9 cellular contexts compared by ENCODE assay signal in the genomic region with DNA sequence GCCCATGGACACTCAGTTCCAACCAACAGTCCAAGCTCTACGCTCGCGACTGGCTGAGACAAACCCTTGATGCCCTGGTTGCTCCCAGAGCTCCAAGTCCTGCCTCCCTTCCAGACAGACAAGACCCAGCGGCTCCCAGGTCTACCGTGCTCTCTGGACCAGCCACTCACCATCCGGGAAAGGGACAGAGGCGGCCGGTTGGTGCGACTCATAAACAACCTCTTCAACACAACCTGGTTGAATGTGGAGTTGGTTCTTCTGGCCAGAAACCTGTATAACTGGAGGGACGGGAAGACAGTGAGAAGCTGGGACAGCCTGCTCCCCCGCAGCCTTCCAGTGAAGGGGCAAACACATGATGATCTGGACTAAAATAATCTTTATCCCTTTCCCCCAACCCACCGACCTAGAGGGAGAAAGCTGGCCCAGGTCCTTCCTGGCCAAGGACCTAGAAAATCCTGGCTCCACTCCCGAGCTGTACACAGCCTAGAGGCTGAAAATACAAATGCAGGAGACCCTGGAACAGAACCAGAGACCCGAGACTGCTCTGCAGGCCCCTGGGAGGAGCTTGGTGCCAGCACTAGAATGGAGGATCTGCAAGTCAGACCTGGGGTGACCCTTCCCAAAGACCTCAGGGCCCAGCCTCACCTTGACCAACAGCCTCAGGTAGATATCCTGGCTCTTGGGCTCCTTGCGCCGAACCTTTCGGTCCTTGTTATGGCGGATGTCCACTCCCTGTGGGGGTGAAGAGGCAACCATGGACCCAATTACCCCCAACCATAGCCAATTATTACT. TPM values are rescaled to one million over a fixed set of nuclear protein-coding genes. Genes with fewer than 3 reads are reported as not detected.
DNase-seq lines count a peak whose midpoint lies in the region; ATAC-seq and TF ChIP-seq lines count a peak whose summit lies in the region.
"Had no signal": no experiment of that assay in that cellular context is flagged by ENCODE, and none has a peak within 500 bp of the region (broad histone marks: within the 10 kb centered on the region; RNA-seq: fewer than 3 reads in every experiment).

No MANE protein-coding gene starts in this region.

- TF ChIP-seq CTCF in GM12875 (IDR thresholded peaks at IDR 0.05; ENCODE audit: borderline replicate concordance, insufficient read depth, low read depth, low read length) (no peak), SU-DHL-6 (IDR thresholded peaks at IDR 0.05; ENCODE audit: insufficient read depth, low read length, poor library complexity, severe bottlenecking) (no peak), fibroblast of the aortic adventitia (IDR thresholded peaks at IDR 0.05; ENCODE audit: insufficient read depth, low read length) (peak; percentile 37), gastrocnemius medialis (IDR thresholded peaks at IDR 0.05 in 4 of 5, conservative IDR thresholded peaks at IDR 0.05 in 1 of 5) (no peak)

- peaks cover 16% of the 10 kb centered on the region for H3K36me3 ChIP-seq in SU-DHL-6 (ENCODE audit: low read length)
- H3K36me3 ChIP-seq in gastrocnemius medialis, result peaks cover 3 to 29% of the 10 kb centered on the region in 2 donors

- peak overlapping the region; percentile 92 for H3K9ac ChIP-seq in SU-DHL-6 (ENCODE audit: low read length)

- no peak for TF ChIP-seq POLR2A in gastrocnemius medialis (IDR thresholded peaks at IDR 0.05)

- H4K20me1 ChIP-seq in SU-DHL-6 (ENCODE audit: low read depth, low read length), result peaks cover 14% of the 10 kb centered on the region

- peak overlapping the region; percentile 87 for H3K4me2 ChIP-seq in SU-DHL-6 (ENCODE audit: low read depth, low read length, poor library complexity, severe bottlenecking)

- peaks cover 39% of the 10 kb centered on the region for H3K79me2 ChIP-seq in SU-DHL-6 (ENCODE audit: insufficient read depth, low read length)

- H3K27ac ChIP-seq in SU-DHL-6 (ENCODE audit: low read depth, low read length) (peak overlapping the region; percentile 69; the same call in 1 of the 2 replicates), gastrocnemius medialis (peak overlapping the region; percentile 92 to 99 (median 96))

- peaks cover 34 to 55% of the 10 kb centered on the region in 2 donors for H3K4me1 ChIP-seq in gastrocnemius medialis

- intact Hi-C loops in gastrocnemius medialis (cut with DNase I; ENCODE audit: low total_unique reads) (no loop called here), posterior cingulate gyrus (cut with DNase I) (no loop called here)

- in situ Hi-C loops in gastrocnemius medialis (cut with MboI; ENCODE audit: low sequenced_read_pairs in 4 of 4), result no loop called here

- H3K27me3 ChIP-seq in SU-DHL-6 (ENCODE audit: low read length) (no peaks in the 10 kb centered on the region), gastrocnemius medialis (no peaks in the 10 kb centered on the region)
- H3K27me3 ChIP-seq: body of pancreas had no signal

- H3K9me3 ChIP-seq in SU-DHL-6 (ENCODE audit: insufficient read depth, low read length) (no peaks in the 10 kb centered on the region), gastrocnemius medialis (no peaks in the 10 kb centered on the region)
- H3K9me3 ChIP-seq: body of pancreas had no signal

- no peak overlapping the region for H2AFZ ChIP-seq in SU-DHL-6 (ENCODE audit: low read depth, low read length, severe bottlenecking)

- peaks cover 20% of the 10 kb centered on the region for H3F3A ChIP-seq in SU-DHL-6 (ENCODE audit: insufficient read depth)

- peak; percentile 60 for DNase-seq in fibroblast of the aortic adventitia (ENCODE audit: low read depth)
- no peak for DNase-seq in gastrocnemius medialis
- no peak for DNase-seq in activated CD4-positive, alpha-beta T cell treated with anti-CD3 and anti-CD28 coated beads, Interleukin-2, amount 50 U/mL, for 4 hours
- DNase-seq in posterior cingulate gyrus, result no peak

- ATAC-seq in gastrocnemius medialis, result no peak
- ATAC-seq in GM18519 (IDR thresholded peaks at IDR 0.05; ENCODE audit: low FRiP score, unreplicated experiment), result no peak
- ATAC-seq in GM21423 (IDR thresholded peaks at IDR 0.05; ENCODE audit: unreplicated experiment), result no peak
- ATAC-seq: body of pancreas had no signal

- peak overlapping the region; percentile 96 for H3K4me3 ChIP-seq in GM12875 (ENCODE audit: low read depth, low read length)
- H3K4me3 ChIP-seq in SU-DHL-6 (ENCODE audit: insufficient read depth, low read length, poor library complexity, severe bottlenecking), result peak overlapping the region; percentile 79
- peak overlapping the region; percentile 79 for H3K4me3 ChIP-seq in fibroblast of the aortic adventitia (ENCODE audit: low read depth, low read length)
- peak overlapping the region; percentile 66 to 96 (median 79) for H3K4me3 ChIP-seq in gastrocnemius medialis

- no peaks in the 10 kb centered on the region for H3K9me2 ChIP-seq in SU-DHL-6 (replicated peaks; ENCODE audit: insufficient read depth, low read length)

RNA-seq across cellular contexts. Expression of a gene that starts 1.6 kb away (rescaled TPM):
- total RNA-seq in fibroblast of the aortic adventitia (ENCODE audit: low replicate concordance) (1,782 and 2,036 TPM in 2 replicates), gastrocnemius medialis (1,000 to 10,000 TPM; 1,223 to 1,420 (median 1,299) TPM)

RNA-seq across cellular contexts. Expression of a gene that starts 2.0 kb away (rescaled TPM):
- total RNA-seq in fibroblast of the aortic adventitia (ENCODE audit: low replicate concordance) (10.9 and 16.3 TPM in 2 replicates), gastrocnemius medialis (10 to 100 TPM in 2 of 4 donors, 1 to 10 TPM in 2; 7.8 to 12.4 (median 9.2) TPM)

RNA-seq across cellular contexts. Expression of a gene that starts 2.5 kb away (rescaled TPM):
- 0.18 TPM in 1 of 2 replicates, not detected in the other for total RNA-seq in fibroblast of the aortic adventitia (ENCODE audit: low replicate concordance)
- under 1 TPM in 1 of 4 donors, not detected in 3; 0.15 TPM for total RNA-seq in gastrocnemius medialis

RNA-seq across cellular contexts. Expression of a gene that starts 10.8 kb away (rescaled TPM):
- total RNA-seq in fibroblast of the aortic adventitia (ENCODE audit: low replicate concordance), result not detected in 2 replicates
- total RNA-seq in gastrocnemius medialis, result not detected
- total RNA-seq: body of pancreas had no signal

RNA-seq across cellular contexts. Expression of a gene that starts 19.8 kb away (rescaled TPM):
- 20.9 and 48.8 TPM in 2 replicates for total RNA-seq in fibroblast of the aortic adventitia (ENCODE audit: low replicate concordance)
- 10 to 100 TPM in 1 of 4 donors, 1 to 10 TPM in 3; 1.7 to 12.9 (median 4.4) TPM for total RNA-seq in gastrocnemius medialis
